Comparison of ENCODE assay signal across 1 cellular context in the genomic region with DNA sequence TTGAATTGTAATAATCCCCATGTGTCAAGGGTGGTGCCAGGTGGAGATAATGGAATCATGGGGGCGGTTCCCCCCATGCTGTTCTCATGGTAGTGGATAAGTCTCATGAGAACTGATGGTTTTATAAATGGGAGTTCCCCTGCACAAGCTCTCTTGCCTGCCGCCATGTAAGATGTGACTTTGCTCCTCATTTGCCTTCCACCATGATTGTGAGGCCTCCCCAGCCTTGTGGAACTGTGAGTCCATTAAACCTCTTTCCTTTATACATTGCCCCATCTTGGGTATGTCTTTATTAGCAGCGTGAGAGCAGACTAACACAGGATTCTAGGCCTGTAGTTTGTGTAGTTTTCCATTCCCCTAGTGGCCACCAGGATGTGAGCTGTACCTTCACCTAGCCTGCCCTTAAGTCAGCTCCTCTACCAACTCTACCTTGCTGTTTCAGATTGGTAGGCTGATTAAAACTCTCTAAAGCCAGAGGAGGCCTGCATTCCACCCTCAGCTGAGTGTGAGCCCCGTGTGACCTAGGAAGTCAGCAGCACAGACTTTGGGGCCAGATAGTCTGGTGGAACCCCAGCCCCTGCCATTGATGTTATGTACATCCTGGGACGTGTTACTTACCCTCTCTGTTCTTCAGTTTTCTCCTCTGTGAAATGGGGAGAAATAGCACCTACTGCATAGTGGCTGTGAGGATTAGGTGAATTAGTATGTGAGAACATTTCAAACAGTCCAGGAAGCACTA.
TF ChIP-seq lines count a peak whose summit lies in the region.

No MANE protein-coding gene starts in this region.

TF ChIP-seq in WTC11, 78 proteins besides CTCF, POLR2A, EP300 and RAD21:
- TF ChIP-seq PRDM15 (CRISPR knock-in tag; IDR thresholded peaks at IDR 0.05) (no peak), E2F4 (CRISPR knock-in tag; IDR thresholded peaks at IDR 0.05; ENCODE audit: borderline replicate concordance, low read depth) (no peak)
- TF ChIP-seq, protein P1, sequence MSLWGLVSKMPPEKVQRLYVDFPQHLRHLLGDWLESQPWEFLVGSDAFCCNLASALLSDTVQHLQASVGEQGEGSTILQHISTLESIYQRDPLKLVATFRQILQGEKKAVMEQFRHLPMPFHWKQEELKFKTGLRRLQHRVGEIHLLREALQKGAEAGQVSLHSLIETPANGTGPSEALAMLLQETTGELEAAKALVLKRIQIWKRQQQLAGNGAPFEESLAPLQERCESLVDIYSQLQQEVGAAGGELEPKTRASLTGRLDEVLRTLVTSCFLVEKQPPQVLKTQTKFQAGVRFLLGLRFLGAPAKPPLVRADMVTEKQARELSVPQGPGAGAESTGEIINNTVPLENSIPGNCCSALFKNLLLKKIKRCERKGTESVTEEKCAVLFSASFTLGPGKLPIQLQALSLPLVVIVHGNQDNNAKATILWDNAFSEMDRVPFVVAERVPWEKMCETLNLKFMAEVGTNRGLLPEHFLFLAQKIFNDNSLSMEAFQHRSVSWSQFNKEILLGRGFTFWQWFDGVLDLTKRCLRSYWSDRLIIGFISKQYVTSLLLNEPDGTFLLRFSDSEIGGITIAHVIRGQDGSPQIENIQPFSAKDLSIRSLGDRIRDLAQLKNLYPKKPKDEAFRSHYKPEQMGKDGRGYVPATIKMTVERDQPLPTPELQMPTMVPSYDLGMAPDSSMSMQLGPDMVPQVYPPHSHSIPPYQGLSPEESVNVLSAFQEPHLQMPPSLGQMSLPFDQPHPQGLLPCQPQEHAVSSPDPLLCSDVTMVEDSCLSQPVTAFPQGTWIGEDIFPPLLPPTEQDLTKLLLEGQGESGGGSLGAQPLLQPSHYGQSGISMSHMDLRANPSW (CRISPR knock-in tag; conservative IDR thresholded peaks at IDR 0.05; ENCODE audit: low read depth): no peak
- TF ChIP-seq, protein P2, sequence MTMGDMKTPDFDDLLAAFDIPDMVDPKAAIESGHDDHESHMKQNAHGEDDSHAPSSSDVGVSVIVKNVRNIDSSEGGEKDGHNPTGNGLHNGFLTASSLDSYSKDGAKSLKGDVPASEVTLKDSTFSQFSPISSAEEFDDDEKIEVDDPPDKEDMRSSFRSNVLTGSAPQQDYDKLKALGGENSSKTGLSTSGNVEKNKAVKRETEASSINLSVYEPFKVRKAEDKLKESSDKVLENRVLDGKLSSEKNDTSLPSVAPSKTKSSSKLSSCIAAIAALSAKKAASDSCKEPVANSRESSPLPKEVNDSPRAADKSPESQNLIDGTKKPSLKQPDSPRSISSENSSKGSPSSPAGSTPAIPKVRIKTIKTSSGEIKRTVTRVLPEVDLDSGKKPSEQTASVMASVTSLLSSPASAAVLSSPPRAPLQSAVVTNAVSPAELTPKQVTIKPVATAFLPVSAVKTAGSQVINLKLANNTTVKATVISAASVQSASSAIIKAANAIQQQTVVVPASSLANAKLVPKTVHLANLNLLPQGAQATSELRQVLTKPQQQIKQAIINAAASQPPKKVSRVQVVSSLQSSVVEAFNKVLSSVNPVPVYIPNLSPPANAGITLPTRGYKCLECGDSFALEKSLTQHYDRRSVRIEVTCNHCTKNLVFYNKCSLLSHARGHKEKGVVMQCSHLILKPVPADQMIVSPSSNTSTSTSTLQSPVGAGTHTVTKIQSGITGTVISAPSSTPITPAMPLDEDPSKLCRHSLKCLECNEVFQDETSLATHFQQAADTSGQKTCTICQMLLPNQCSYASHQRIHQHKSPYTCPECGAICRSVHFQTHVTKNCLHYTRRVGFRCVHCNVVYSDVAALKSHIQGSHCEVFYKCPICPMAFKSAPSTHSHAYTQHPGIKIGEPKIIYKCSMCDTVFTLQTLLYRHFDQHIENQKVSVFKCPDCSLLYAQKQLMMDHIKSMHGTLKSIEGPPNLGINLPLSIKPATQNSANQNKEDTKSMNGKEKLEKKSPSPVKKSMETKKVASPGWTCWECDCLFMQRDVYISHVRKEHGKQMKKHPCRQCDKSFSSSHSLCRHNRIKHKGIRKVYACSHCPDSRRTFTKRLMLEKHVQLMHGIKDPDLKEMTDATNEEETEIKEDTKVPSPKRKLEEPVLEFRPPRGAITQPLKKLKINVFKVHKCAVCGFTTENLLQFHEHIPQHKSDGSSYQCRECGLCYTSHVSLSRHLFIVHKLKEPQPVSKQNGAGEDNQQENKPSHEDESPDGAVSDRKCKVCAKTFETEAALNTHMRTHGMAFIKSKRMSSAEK (CRISPR knock-in tag; IDR thresholded peaks at IDR 0.05; ENCODE audit: borderline replicate concordance): no peak
